8 cellular contexts compared by ENCODE assay signal in the genomic region with DNA sequence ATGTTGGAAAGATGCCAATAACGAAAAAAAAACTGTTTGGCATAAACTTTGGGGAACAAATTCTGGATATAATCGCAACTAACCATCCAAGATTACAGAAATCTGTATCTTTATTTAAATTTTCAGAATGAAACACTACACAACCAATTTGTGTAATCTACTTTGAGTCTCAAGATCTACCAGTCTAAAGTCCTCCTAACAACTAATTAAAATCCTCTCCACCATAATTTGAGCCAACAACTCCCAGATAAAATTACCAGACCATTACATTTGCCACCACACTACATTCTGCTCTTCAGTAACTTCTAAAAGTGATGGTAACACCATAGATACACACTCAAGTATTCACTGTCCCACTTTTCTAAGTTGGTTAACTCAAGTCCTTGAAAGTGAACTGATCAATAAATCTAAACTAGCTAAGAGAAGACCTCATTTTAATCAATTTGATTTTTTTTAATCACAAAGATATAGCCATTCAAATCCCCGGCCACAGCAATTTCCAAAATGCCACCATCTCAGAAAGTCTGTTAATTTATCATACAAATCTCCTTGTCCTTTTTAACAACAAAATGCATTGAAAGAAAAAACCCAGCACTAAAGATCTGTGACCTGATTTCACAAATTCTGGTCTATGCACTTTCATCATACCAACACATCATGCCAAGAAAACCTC. TPM values are rescaled to one million over a fixed set of nuclear protein-coding genes. Genes with fewer than 3 reads are reported as not detected.
A peak's percentile ranks its signal among the peaks of the same experiment; 100 is the strongest.
DNase-seq lines count a peak whose midpoint lies in the region; ATAC-seq, FAIRE-seq and TF ChIP-seq lines count a peak whose summit lies in the region.

No MANE protein-coding gene starts in this region.

- H3K4me1 Mint-ChIP-seq in CD8-positive, alpha-beta T cell (ENCODE audit: low read depth), result peaks cover 43% of the 10 kb centered on the region

- no peak overlapping the region for H2AFZ ChIP-seq in OCI-LY7 (ENCODE audit: low read length)

- H3K9me3 Mint-ChIP-seq in CD8-positive, alpha-beta T cell, result no peaks in the 10 kb centered on the region

- peaks cover 60% of the 10 kb centered on the region for H3K79me2 ChIP-seq in OCI-LY7 (ENCODE audit: insufficient read depth, low read depth, low read length)

- H3K9me2 ChIP-seq in OCI-LY7 (ENCODE audit: insufficient read depth, low read length), result no peaks in the 10 kb centered on the region

- DNase-seq in CD8-positive, alpha-beta T cell, result no peak
- no peak for DNase-seq in OCI-LY7 (ENCODE audit: low spot score)
- DNase-seq in epithelial cell of prostate (ENCODE audit: low read depth, low spot score), result no peak
- DNase-seq in pancreas, result no peak
- no peak for DNase-seq in NCI-H82 treated with DMSO at 0.1 percent for 48 hours (lab: John Stamatoyannopoulos, UW; ENCODE audit: unreplicated experiment)
- DNase-seq in NCI-H526 (lab: John Stamatoyannopoulos, UW), result no peak
- no peak for DNase-seq in NCI-H524 (lab: John Stamatoyannopoulos, UW)

- FAIRE-seq in pancreas (lab: Jason Lieb, UNC), result no peak

- no peak for TF ChIP-seq CTCF in CD8-positive, alpha-beta T cell (IDR thresholded peaks at IDR 0.05)
- no peak for TF ChIP-seq CTCF in OCI-LY7 (conservative IDR thresholded peaks at IDR 0.05; ENCODE audit: low read length)
- TF ChIP-seq CTCF in pancreas (IDR thresholded peaks at IDR 0.05), result no peak

- H3K36me3 ChIP-seq in CD8-positive, alpha-beta T cell (ENCODE audit: insufficient read depth, low read length), result no peaks in the 10 kb centered on the region
- H3K36me3 ChIP-seq in OCI-LY7 (ENCODE audit: insufficient read depth, low read length) (no peaks in the 10 kb centered on the region), pancreas (no peaks in the 10 kb centered on the region)

- POLR2A ChIA-PET in CD8-positive, alpha-beta T cell (lab: Charles Lee), result interaction anchor here (0.7 to 2.4 kb wide), 6 partner anchors 14 to 1593 kb away, joined by 3 to 10 read pairs (median 6); no protein-coding TSS in a partner anchor
- POLR2A ChIA-PET in OCI-LY7 (lab: Charles Lee), result interaction anchor here (1.1 to 2.0 kb wide), 3 partner anchors 14 to 45 kb away, joined by 3 to 11 read pairs (median 3); no protein-coding TSS in a partner anchor

- CTCF ChIA-PET in CD8-positive, alpha-beta T cell (lab: Charles Lee), result interaction anchor here (1.5 to 2.1 kb wide), 2 partner anchors 240 to 246 kb away, joined by 4 to 7 read pairs; no protein-coding TSS in a partner anchor
- CTCF ChIA-PET in OCI-LY7 (lab: Charles Lee; ENCODE audit: unreplicated experiment), result no interaction called here

- no peak overlapping the region for H3K27ac ChIP-seq in CD8-positive, alpha-beta T cell (ENCODE audit: low read depth, low read length)
- H3K27ac ChIP-seq in OCI-LY7 (ENCODE audit: low read depth, low read length, poor library complexity, severe bottlenecking) (no peak overlapping the region), epithelial cell of prostate (peak overlapping the region; percentile 89), pancreas (peak overlapping the region; percentile 57 to 98 (median 96))

- H3K27me3 ChIP-seq in CD8-positive, alpha-beta T cell (ENCODE audit: insufficient read depth, low read length), result no peaks in the 10 kb centered on the region
- no peaks in the 10 kb centered on the region for H3K27me3 ChIP-seq in pancreas

- no peak for ATAC-seq in CD8-positive, alpha-beta T cell
- no peak for ATAC-seq in pancreas
- no peak for ATAC-seq in HG02759 (IDR thresholded peaks at IDR 0.05; ENCODE audit: unreplicated experiment)

- H3K36me3 Mint-ChIP-seq in CD8-positive, alpha-beta T cell, result peaks cover 4% of the 10 kb centered on the region

- no peaks in the 10 kb centered on the region for H3K27me3 Mint-ChIP-seq in CD8-positive, alpha-beta T cell (ENCODE audit: low read depth)

- intact Hi-C loops in CD8-positive, alpha-beta T cell (cut with DNase I, micrococcal nuclease), result loop anchor here (1.0 to 10.0 kb wide), 8 partner anchors 17 to 1709 kb away; a partner anchor contains a TSS
- intact Hi-C loops in OCI-LY7 (cut with micrococcal nuclease; ENCODE audit: unreplicated experiment), result loop anchor here (10.0 kb wide), 1 partner anchor 901 kb away; a partner anchor contains a TSS
- intact Hi-C loops in pancreas (cut with DNase I), result no loop called here

- H3K4me3 ChIP-seq in CD8-positive, alpha-beta T cell (ENCODE audit: low read depth, low read length), result peak overlapping the region; percentile 50
- H3K4me3 ChIP-seq in OCI-LY7 (ENCODE audit: low read depth, low read length, poor library complexity, severe bottlenecking) (peak overlapping the region; percentile 75), pancreas (peak overlapping the region; percentile 68 to 94 (median 92))

- 10 to 12% methylated on average over 3 of the region's 3 CpGs for WGBS in pancreas, 2 donors

- peak overlapping the region; percentile 86 for H3K4me3 Mint-ChIP-seq in CD8-positive, alpha-beta T cell

- H4K20me1 ChIP-seq in OCI-LY7 (ENCODE audit: insufficient read depth, low read length), result peaks cover 45% of the 10 kb centered on the region

- H3K4me2 ChIP-seq in OCI-LY7 (ENCODE audit: low read length), result peak overlapping the region; percentile 89

- no peaks in the 10 kb centered on the region for H3K9me3 ChIP-seq in CD8-positive, alpha-beta T cell (ENCODE audit: low read length)
- H3K9me3 ChIP-seq in OCI-LY7 (ENCODE audit: low read length) (no peaks in the 10 kb centered on the region), pancreas (no peaks in the 10 kb centered on the region)

- H3K27ac Mint-ChIP-seq in CD8-positive, alpha-beta T cell, result peak overlapping the region; percentile 70

- peaks cover 30% of the 10 kb centered on the region for H3K4me1 ChIP-seq in CD8-positive, alpha-beta T cell (ENCODE audit: insufficient read depth, low read length)
- H3K4me1 ChIP-seq in OCI-LY7 (ENCODE audit: insufficient read depth, low read length, poor library complexity, severe bottlenecking) (peaks cover 17% of the 10 kb centered on the region), pancreas (peaks cover 25 to 33% (median 28%) of the 10 kb centered on the region in 3 donors)

- no TSS peak for BruUV-seq in OCI-LY7 (replicated peaks; lab: Mats Ljungman, UMichigan)

RNA-seq across cellular contexts. Expression of a gene that starts 1.9 kb away (rescaled TPM):
- total RNA-seq in CD8-positive, alpha-beta T cell, result 10 to 100 TPM; 28.1 to 34.8 TPM
- total RNA-seq in OCI-LY7 (2014; rRNA removed; shearing (Covaris generic)), result 15.7 and 22.8 TPM in 2 replicates
- total RNA-seq in OCI-LY7 (2022) (18.9 and 23.1 TPM in 2 replicates), pancreas (10 to 100 TPM in 3 of 6 donors, 1 to 10 TPM in 3; 7.2 to 13.2 (median 9.8) TPM)
- 10 to 100 TPM in 1 of 2 donors, 1 to 10 TPM in 1; 6.0 to 10.7 TPM for polyA plus RNA-seq in pancreas

Comparison
In these comparisons a context has a peak if more than half of its experiments do, and no peak if none do; other contexts are left out.
1. H3K27ac ChIP-seq: peak in epithelial cell of prostate (single experiment) and pancreas (4 of 4); none in CD8-positive, alpha-beta T cell (single experiment) and OCI-LY7 (single experiment).
2. intact Hi-C loops: an anchor here in CD8-positive, alpha-beta T cell (1.0 to 10.0 kb wide) and OCI-LY7 (10.0 kb wide); none called in pancreas.
3. Peak in every context shown above with its lines, with median percentiles within 50 percentile points of each other: H3K4me3 ChIP-seq.